18 cellular contexts compared by ENCODE assay signal in genomic region chr7:154931906-154932305, GRCh38.
"Had no signal": no experiment of that assay in that cellular context is flagged by ENCODE, and none has a peak within 500 bp of the region (broad histone marks: within the 10 kb centered on the region; RNA-seq: fewer than 3 reads in every experiment).

No MANE protein-coding gene starts in this region.

- H3K4me3 Mint-ChIP-seq: activated CD4-positive, alpha-beta T cell treated with anti-CD3 and anti-CD28 coated beads, Interleukin-2, amount 10 ng/mL, durations not matched to agents 7 days and 5 days had no signal

- DNase-seq: activated CD4-positive, alpha-beta T cell treated with anti-CD3 and anti-CD28 coated beads, Interleukin-2, amount 10 ng/mL, durations not matched to agents 7 days and 5 days; activated CD4-positive, CD25-positive, alpha-beta regulatory T cell; activated CD8-positive, alpha-beta memory T cell treated with anti-CD3 and anti-CD28 coated beads for 24 hours; activated naive CD4-positive, alpha-beta T cell treated with anti-CD3 and anti-CD28 coated beads, Interleukin-2, amount 50 U/mL, for 16 hours; activated T-cell treated with anti-CD3 and anti-CD28 coated beads for 4 hours; aorta; colonic mucosa; effector CD4-positive, alpha-beta T cell; glutamatergic neuron; psoas muscle; stimulated activated CD4-positive, alpha-beta T cell treated with anti-CD3 and anti-CD28 coated beads, Interleukin-2, amount 100 ng/mL, for 48 hours; stimulated activated naive CD8-positive, alpha-beta T cell treated with anti-CD3 and anti-CD28 coated beads, Interleukin-15, Interleukin-2, amounts not matched to agents 100 U/mL and 50 U/mL, for 24 hours; T-helper 2 cell; upper lobe of right lung had no signal

- H3K4me1 ChIP-seq: colonic mucosa, psoas muscle, upper lobe of right lung had no signal

- H3K36me3 ChIP-seq: colonic mucosa, suprapubic skin, upper lobe of right lung had no signal

- H3K27ac ChIP-seq: colonic mucosa, epithelial cell of prostate, psoas muscle, suprapubic skin, upper lobe of right lung had no signal

- H3K4me3 ChIP-seq: colonic mucosa, psoas muscle, suprapubic skin, upper lobe of right lung had no signal

- H3K9me3 ChIP-seq: colonic mucosa, psoas muscle, upper lobe of right lung had no signal

- H3K27ac Mint-ChIP-seq: activated CD4-positive, alpha-beta T cell treated with anti-CD3 and anti-CD28 coated beads, Interleukin-2, amount 10 ng/mL, durations not matched to agents 7 days and 5 days; activated T-helper 2 cell treated with anti-CD3 and anti-CD28 coated beads, Interferon-gamma antibody, Interleukin-2, Interleukin-4, amounts not matched to agents 10 μg/mL and 5 μg/mL and 100 μg/mL, durations not matched to agents 14 hours and 24 hours and 36 hours; nephron had no signal

- H3K27me3 Mint-ChIP-seq: activated CD4-positive, alpha-beta T cell treated with anti-CD3 and anti-CD28 coated beads, Interleukin-2, amount 10 ng/mL, durations not matched to agents 7 days and 5 days had no signal

- H3K27me3 ChIP-seq: colonic mucosa, suprapubic skin, upper lobe of right lung had no signal

- ATAC-seq: psoas muscle; stimulated activated naive CD8-positive, alpha-beta T cell treated with anti-CD3 and anti-CD28 coated beads, Interleukin-15, Interleukin-2, amounts not matched to agents 100 U/mL and 50 U/mL, for 24 hours; upper lobe of right lung had no signal
